17 cellular contexts compared by ENCODE assay signal in genomic region chr10:31262672-31263071, GRCh38. TPM values are rescaled to one million over a fixed set of nuclear protein-coding genes. Genes with fewer than 3 reads are reported as not detected.
DNase-seq lines count a peak whose midpoint lies in the region; ATAC-seq, FAIRE-seq and TF ChIP-seq lines count a peak whose summit lies in the region.
"Had no signal": no experiment of that assay in that cellular context is flagged by ENCODE, and none has a peak within 500 bp of the region (broad histone marks: within the 10 kb centered on the region; RNA-seq: fewer than 3 reads in every experiment).

No MANE protein-coding gene starts in this region.

- peak; percentile 69 for DNase-seq in IMR-90
- no peak for DNase-seq in chondrocyte (ENCODE audit: low spot score)
- no peak for DNase-seq in left lung
- no peak for DNase-seq in thoracic aorta (ENCODE audit: low spot score)
- DNase-seq in NCI-H128 (lab: John Stamatoyannopoulos, UW; ENCODE audit: unreplicated experiment): no peak
- DNase-seq in GM12892 (ENCODE audit: insufficient read length): no peak
- DNase-seq in cerebellar cortex (ENCODE audit: low spot score): no peak
- DNase-seq: activated gamma-delta T cell; GF-D8; naive thymus-derived CD4-positive, alpha-beta T cell; NCI-H1694; NCI-H526; substantia nigra had no signal

- H3K4me3 Mint-ChIP-seq in chondrocyte (ENCODE audit: unreplicated experiment): peak overlapping the region; percentile 54
- H3K4me3 Mint-ChIP-seq: naive thymus-derived CD4-positive, alpha-beta T cell had no signal

- FAIRE-seq in GM12892 (lab: Jason Lieb, UNC): no peak
- FAIRE-seq: islet of Langerhans, RCC 7860 had no signal

- H3K27ac ChIP-seq in IMR-90 (ENCODE audit: insufficient read depth, low read length) (peak overlapping the region; percentile 77), left lung (peak overlapping the region; percentile 5 to 20), thoracic aorta (peak overlapping the region; percentile 66 to 72)
- H3K27ac ChIP-seq: esophagus muscularis mucosa had no signal

- BruUV-seq in IMR-90 (replicated peaks; lab: Mats Ljungman, UMichigan): no TSS peak

- no peaks in the 10 kb centered on the region for H3K27me3 Mint-ChIP-seq in chondrocyte (ENCODE audit: low read depth)

- H4K91ac ChIP-seq in IMR-90 (ENCODE audit: insufficient read depth, low read depth, low read length): peak overlapping the region; percentile 95

- H2BK120ac ChIP-seq in IMR-90 (ENCODE audit: low read depth, low read length): peak overlapping the region; percentile 94

- H3K9me1 ChIP-seq in IMR-90 (ENCODE audit: insufficient read depth, low read length): peaks cover 14% of the 10 kb centered on the region

- in situ Hi-C loops in IMR-90 (cut with MboI; ENCODE audit: low sequenced_read_pairs): no loop called here

- H3K18ac ChIP-seq in IMR-90 (ENCODE audit: low read depth, low read length): peak overlapping the region; percentile 91

- peaks cover 9% of the 10 kb centered on the region for H3K9me3 Mint-ChIP-seq in chondrocyte (ENCODE audit: low read depth)

- H2BK15ac ChIP-seq in IMR-90 (ENCODE audit: low read depth, low read length): peak overlapping the region; percentile 99

- peak overlapping the region; percentile 80 for H3K23ac ChIP-seq in IMR-90 (ENCODE audit: low read depth, low read length)

- dilution Hi-C loops in IMR-90 (cut with HindIII; ENCODE audit: low sequenced_read_pairs, unreplicated experiment): no loop called here

- H2AK5ac ChIP-seq in IMR-90 (ENCODE audit: low read depth, low read length): peak overlapping the region; percentile 81

- no peaks in the 10 kb centered on the region for H3K9me3 ChIP-seq in IMR-90 (ENCODE audit: control insufficient read depth, insufficient read depth, low read length)
- no peaks in the 10 kb centered on the region for H3K9me3 ChIP-seq in left lung
- H3K9me3 ChIP-seq in thoracic aorta: no peaks in the 10 kb centered on the region
- H3K9me3 ChIP-seq: esophagus muscularis mucosa had no signal

- peaks cover 42% of the 10 kb centered on the region for H3K4me1 Mint-ChIP-seq in chondrocyte (ENCODE audit: low read depth)
- H3K4me1 Mint-ChIP-seq: naive thymus-derived CD4-positive, alpha-beta T cell had no signal

- peak overlapping the region; percentile 77 for H3K27ac Mint-ChIP-seq in chondrocyte (ENCODE audit: unreplicated experiment)
- H3K27ac Mint-ChIP-seq: naive thymus-derived CD4-positive, alpha-beta T cell had no signal

- H2BK5ac ChIP-seq in IMR-90 (ENCODE audit: low read depth, low read length, poor library complexity, severe bottlenecking): peak overlapping the region; percentile 93

- H3K79me1 ChIP-seq in IMR-90 (ENCODE audit: low read depth in 1 of 2, low read length in 2 of 2): peaks cover 10 to 34% of the 10 kb centered on the region in 2 experiments; a peak in 3 of 4 replicates

- no peak for TF ChIP-seq RAD21 in IMR-90 (IDR thresholded peaks at IDR 0.05; ENCODE audit: low read length)

- H4K20me1 ChIP-seq in IMR-90 (ENCODE audit: insufficient read depth, low read length): no peaks in the 10 kb centered on the region

- H3K36me3 ChIP-seq in IMR-90 (ENCODE audit: control insufficient read depth, insufficient read depth, low read length): no peaks in the 10 kb centered on the region
- no peaks in the 10 kb centered on the region for H3K36me3 ChIP-seq in left lung
- no peaks in the 10 kb centered on the region for H3K36me3 ChIP-seq in thoracic aorta
- H3K36me3 ChIP-seq: esophagus muscularis mucosa had no signal

- intact Hi-C loops in IMR-90 (cut with micrococcal nuclease): loop anchor here (1.0 to 10.0 kb wide), 5 partner anchors 57 to 508 kb away; partner anchors contain the start of gene ZEB1
- intact Hi-C loops in left lung (cut with DNase I): no loop called here

- no peaks in the 10 kb centered on the region for H3K36me3 Mint-ChIP-seq in chondrocyte (ENCODE audit: low read depth)

- CTCF ChIA-PET in IMR-90 (lab: Yijun Ruan, JAX): no interaction called here

- peaks cover 21% of the 10 kb centered on the region for H3K4me1 ChIP-seq in IMR-90 (ENCODE audit: control insufficient read depth, insufficient read depth, low read length)
- H3K4me1 ChIP-seq in left lung: no peaks in the 10 kb centered on the region
- H3K4me1 ChIP-seq in thoracic aorta (ENCODE audit: control insufficient read depth in 1 of 2, low read depth in 2 of 2): peaks cover 11 to 32% of the 10 kb centered on the region in 2 donors

- TF ChIP-seq POLR2A in IMR-90 (IDR thresholded peaks at IDR 0.05; ENCODE audit: low read depth, low read length): no peak
- TF ChIP-seq POLR2A in GM12892 (IDR thresholded peaks at IDR 0.05; ENCODE audit: low read depth, low read length): no peak

- H3K9ac ChIP-seq in IMR-90 (ENCODE audit: low read depth, low read length): peak overlapping the region; percentile 84

- H3K27me3 ChIP-seq in IMR-90 (ENCODE audit: control insufficient read depth, insufficient read depth, low read length) (no peaks in the 10 kb centered on the region), left lung (no peaks in the 10 kb centered on the region), thoracic aorta (replicated peaks; ENCODE audit: insufficient read depth) (no peaks in the 10 kb centered on the region)
- H3K27me3 ChIP-seq: esophagus muscularis mucosa had no signal

- peak overlapping the region; percentile 61 to 78 for H4K8ac ChIP-seq in IMR-90 (ENCODE audit: low read depth in 2 of 2, low read length in 2 of 2)

- no peak overlapping the region for H3K4me3 ChIP-seq in IMR-90 (ENCODE audit: insufficient read depth, low read depth, low read length)
- no peak overlapping the region for H3K4me3 ChIP-seq in left lung
- H3K4me3 ChIP-seq in thoracic aorta: peak overlapping the region; percentile 59

- peak; percentile 35 for ATAC-seq in IMR-90 (ENCODE audit: low read depth)
- ATAC-seq in left lung: no peak
- peak; percentile 30 for ATAC-seq in thoracic aorta (ENCODE audit: insufficient number of reproducible peaks, low FRiP score, low read depth)
- no peak for ATAC-seq in HG03432 (IDR thresholded peaks at IDR 0.05; ENCODE audit: unreplicated experiment)
- ATAC-seq: naive thymus-derived CD4-positive, alpha-beta T cell had no signal

- H2BK20ac ChIP-seq in IMR-90 (ENCODE audit: low read depth, low read length): peak overlapping the region; percentile 96

- no peak overlapping the region for H2AK9ac ChIP-seq in IMR-90 (replicated peaks; ENCODE audit: low read depth, low read length, poor library complexity)

- peak overlapping the region; percentile 46 for H3K4me2 ChIP-seq in IMR-90 (ENCODE audit: low read depth, low read length)

- peak overlapping the region; percentile 82 for H3K56ac ChIP-seq in IMR-90 (ENCODE audit: extremely low read depth, insufficient read depth, low read length)

- POLR2A ChIA-PET in IMR-90 (lab: Charles Lee; ENCODE audit: unreplicated experiment): interaction anchor here (0.8 to 1.6 kb wide), 3 partner anchors 125 to 485 kb away, joined by 4 to 8 read pairs (median 7); no protein-coding TSS in a partner anchor

- 0% methylated on average over 1 of the region's 2 CpGs; no CpG with 5 or more reads in 1 of the 2 experiments for WGBS in IMR-90 (ENCODE audit: extremely low coverage in 2 of 2, insufficient read length in 1 of 2), 2 experiments

- peak overlapping the region; percentile 81 for H3K4ac ChIP-seq in IMR-90 (ENCODE audit: low read depth, low read length)

- TF ChIP-seq CTCF in IMR-90 (conservative IDR thresholded peaks at IDR 0.05; ENCODE audit: low read depth, low read length): no peak
- no peak for TF ChIP-seq CTCF in chondrocyte (IDR thresholded peaks at IDR 0.05)
- TF ChIP-seq CTCF in left lung (IDR thresholded peaks at IDR 0.05): no peak
- no peak for TF ChIP-seq CTCF in thoracic aorta (IDR thresholded peaks at IDR 0.05)

- H2AFZ ChIP-seq in IMR-90 (replicated peaks; ENCODE audit: low read length, poor library complexity): no peak overlapping the region

- peak overlapping the region; percentile 93 for H3K14ac ChIP-seq in IMR-90 (replicated peaks; ENCODE audit: low read depth, low read length)

- peak overlapping the region; percentile 88 for H4K5ac ChIP-seq in IMR-90 (ENCODE audit: low read depth, low read length)

TF ChIP-seq in IMR-90, 13 proteins besides CTCF, POLR2A, EP300 and RAD21 (continues in another document):
- TF ChIP-seq MXI1 (IDR thresholded peaks at IDR 0.05; ENCODE audit: borderline replicate concordance, low read depth, low read length) (no peak), SMC3 (IDR thresholded peaks at IDR 0.05; ENCODE audit: low read depth, low read length) (no peak), MAFK (IDR thresholded peaks at IDR 0.05; ENCODE audit: low read depth, low read length) (no peak), RFX5 (IDR thresholded peaks at IDR 0.05; ENCODE audit: low read depth, low read length) (no peak), CHD1 (IDR thresholded peaks at IDR 0.05; ENCODE audit: low read depth, low read length) (no peak), NFE2L2 (IDR thresholded peaks at IDR 0.05; ENCODE audit: low read depth, low read length) (no peak), RCOR1 (IDR thresholded peaks at IDR 0.05; ENCODE audit: insufficient replicate concordance, low read length) (no peak), USF2 (IDR thresholded peaks at IDR 0.05; ENCODE audit: low read depth, low read length) (no peak), ELK1 (IDR thresholded peaks at IDR 0.05; ENCODE audit: borderline replicate concordance, low read depth, low read length) (no peak), BHLHE40 (IDR thresholded peaks at IDR 0.05; ENCODE audit: low read depth, low read length) (no peak)

RNA-seq across cellular contexts. Expression of gene ZEB1, which starts 56.3 kb away (rescaled TPM):
- total RNA-seq in IMR-90 (2012; rRNA removed) (108 and 139 TPM in 2 replicates), chondrocyte (63.1 to 99.0 TPM (median 63.3 TPM) in 3 replicates), left lung (10 to 100 TPM; 31.3 to 33.8 TPM), thoracic aorta (100 to 1,000 TPM; 101 to 179 TPM)
- polyA plus RNA-seq in IMR-90 (2012; rRNA removed): 21.7 and 23.7 TPM in 2 replicates
- 5.6 and 6.0 TPM in 2 replicates for polyA plus RNA-seq in IMR-90 (2012; cell fraction: cytosol; rRNA removed)
- 8.5 and 80.1 TPM in 2 replicates for polyA plus RNA-seq in IMR-90 (2012; cell fraction: nucleus; rRNA removed; ENCODE audit: low replicate concordance)
- polyA plus RNA-seq in GM12892 (2012; ENCODE audit: missing spikeins): 19.9 TPM

Comparison
In these comparisons a context has a peak if more than half of its experiments do, and no peak if none do; other contexts are left out.
1. ATAC-seq: peak in IMR-90 (single experiment) and thoracic aorta (single experiment); none in left lung (single experiment) and HG03432 (single experiment).
2. H3K27ac ChIP-seq: peak in every context shown above with its lines; median percentile 77 in IMR-90; 69 in thoracic aorta; 12 in left lung.